Comparison of ENCODE assay signal across 1 cellular context in the genomic region with DNA sequence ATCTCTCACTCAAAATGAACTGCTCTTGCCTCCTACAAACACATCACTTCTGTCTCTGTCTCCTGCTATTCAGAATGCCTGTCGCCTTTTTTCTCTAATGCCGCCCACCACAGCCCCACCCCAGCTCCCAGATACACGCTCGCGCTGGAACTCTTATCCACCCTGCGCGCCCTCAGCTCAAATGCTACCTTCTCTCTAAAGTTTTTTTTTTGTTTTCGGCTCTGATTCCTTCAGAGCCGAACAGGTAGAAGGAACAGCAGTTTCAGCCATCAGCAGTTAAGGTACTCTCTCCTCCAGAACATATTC.
TF ChIP-seq lines count a peak whose summit lies in the region.

No MANE protein-coding gene starts in this region.

TF ChIP-seq in K562, 482 proteins besides CTCF, POLR2A, EP300 and RAD21 (continued from another document and continues in another):
- TF ChIP-seq, protein P1, sequence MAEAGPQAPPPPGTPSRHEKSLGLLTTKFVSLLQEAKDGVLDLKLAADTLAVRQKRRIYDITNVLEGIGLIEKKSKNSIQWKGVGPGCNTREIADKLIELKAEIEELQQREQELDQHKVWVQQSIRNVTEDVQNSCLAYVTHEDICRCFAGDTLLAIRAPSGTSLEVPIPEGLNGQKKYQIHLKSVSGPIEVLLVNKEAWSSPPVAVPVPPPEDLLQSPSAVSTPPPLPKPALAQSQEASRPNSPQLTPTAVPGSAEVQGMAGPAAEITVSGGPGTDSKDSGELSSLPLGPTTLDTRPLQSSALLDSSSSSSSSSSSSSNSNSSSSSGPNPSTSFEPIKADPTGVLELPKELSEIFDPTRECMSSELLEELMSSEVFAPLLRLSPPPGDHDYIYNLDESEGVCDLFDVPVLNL (CRISPR knock-in tag; IDR thresholded peaks at IDR 0.05; ENCODE audit: low read depth) = no peak
- no peak for TF ChIP-seq SPI1 (IDR thresholded peaks at IDR 0.05; ENCODE audit: borderline replicate concordance, low read depth, low read length)
- TF ChIP-seq ZSCAN29 (IDR thresholded peaks at IDR 0.05) = no peak
- TF ChIP-seq ZBED1 (IDR thresholded peaks at IDR 0.05) = no peak; the same call in none of the 2 replicates
- 0 out of 2 replicates have a peak, but pooled peaks have one; percentile 14 for TF ChIP-seq PHB2 (IDR thresholded peaks at IDR 0.05; ENCODE audit: low read depth)
- no peak for TF ChIP-seq ZNF197 (CRISPR knock-in tag; IDR thresholded peaks at IDR 0.05; ENCODE audit: low read depth)
- no peak for TF ChIP-seq FOXM1 (IDR thresholded peaks at IDR 0.05; ENCODE audit: low read depth)
- no peak for TF ChIP-seq FOXM1 (CRISPR knock-in tag; IDR thresholded peaks at IDR 0.05; ENCODE audit: low read depth)
- TF ChIP-seq, protein P2, sequence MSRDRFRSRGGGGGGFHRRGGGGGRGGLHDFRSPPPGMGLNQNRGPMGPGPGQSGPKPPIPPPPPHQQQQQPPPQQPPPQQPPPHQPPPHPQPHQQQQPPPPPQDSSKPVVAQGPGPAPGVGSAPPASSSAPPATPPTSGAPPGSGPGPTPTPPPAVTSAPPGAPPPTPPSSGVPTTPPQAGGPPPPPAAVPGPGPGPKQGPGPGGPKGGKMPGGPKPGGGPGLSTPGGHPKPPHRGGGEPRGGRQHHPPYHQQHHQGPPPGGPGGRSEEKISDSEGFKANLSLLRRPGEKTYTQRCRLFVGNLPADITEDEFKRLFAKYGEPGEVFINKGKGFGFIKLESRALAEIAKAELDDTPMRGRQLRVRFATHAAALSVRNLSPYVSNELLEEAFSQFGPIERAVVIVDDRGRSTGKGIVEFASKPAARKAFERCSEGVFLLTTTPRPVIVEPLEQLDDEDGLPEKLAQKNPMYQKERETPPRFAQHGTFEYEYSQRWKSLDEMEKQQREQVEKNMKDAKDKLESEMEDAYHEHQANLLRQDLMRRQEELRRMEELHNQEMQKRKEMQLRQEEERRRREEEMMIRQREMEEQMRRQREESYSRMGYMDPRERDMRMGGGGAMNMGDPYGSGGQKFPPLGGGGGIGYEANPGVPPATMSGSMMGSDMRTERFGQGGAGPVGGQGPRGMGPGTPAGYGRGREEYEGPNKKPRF (IDR thresholded peaks at IDR 0.05; ENCODE audit: low read depth, low read length) = no peak
- no peak for TF ChIP-seq RCOR1 (IDR thresholded peaks at IDR 0.05; ENCODE audit: borderline replicate concordance in 1 of 2, low read depth in 2 of 2, low read length in 2 of 2)
- TF ChIP-seq CSDE1 (IDR thresholded peaks at IDR 0.05) = no peak
- TF ChIP-seq ZNF445 (CRISPR knock-in tag; IDR thresholded peaks at IDR 0.05; ENCODE audit: low read depth) = no peak
- TF ChIP-seq POLR3G (IDR thresholded peaks at IDR 0.05; ENCODE audit: extremely low read depth, insufficient read length, insufficient replicate concordance) = no peak
- TF ChIP-seq CBFA2T3 (IDR thresholded peaks at IDR 0.05) = no peak
- TF ChIP-seq, protein P3, sequence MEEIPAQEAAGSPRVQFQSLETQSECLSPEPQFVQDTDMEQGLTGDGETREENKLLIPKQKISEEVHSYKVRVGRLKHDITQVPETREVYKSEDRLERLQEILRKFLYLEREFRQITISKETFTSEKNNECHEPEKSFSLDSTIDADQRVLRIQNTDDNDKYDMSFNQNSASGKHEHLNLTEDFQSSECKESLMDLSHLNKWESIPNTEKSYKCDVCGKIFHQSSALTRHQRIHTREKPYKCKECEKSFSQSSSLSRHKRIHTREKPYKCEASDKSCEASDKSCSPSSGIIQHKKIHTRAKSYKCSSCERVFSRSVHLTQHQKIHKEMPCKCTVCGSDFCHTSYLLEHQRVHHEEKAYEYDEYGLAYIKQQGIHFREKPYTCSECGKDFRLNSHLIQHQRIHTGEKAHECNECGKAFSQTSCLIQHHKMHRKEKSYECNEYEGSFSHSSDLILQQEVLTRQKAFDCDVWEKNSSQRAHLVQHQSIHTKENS (CRISPR knock-in tag; IDR thresholded peaks at IDR 0.05) = no peak
- TF ChIP-seq DNMT1 (IDR thresholded peaks at IDR 0.05) = no peak
- TF ChIP-seq KDM2B (CRISPR knock-in tag; IDR thresholded peaks at IDR 0.05) = no peak
- TF ChIP-seq RBFOX2 (IDR thresholded peaks at IDR 0.05; ENCODE audit: low read depth, low read length) = no peak
- TF ChIP-seq SIN3A (IDR thresholded peaks at IDR 0.05; ENCODE audit: borderline replicate concordance in 2 of 2, control insufficient read depth in 1 of 2, low read depth in 2 of 2, low read length in 2 of 2) = no peak
- no peak for TF ChIP-seq NR2F6 (CRISPR knock-in tag; IDR thresholded peaks at IDR 0.05)
- TF ChIP-seq TFAM (CRISPR knock-in tag; conservative IDR thresholded peaks at IDR 0.05) = no peak
- no peak for TF ChIP-seq ZZZ3 (IDR thresholded peaks at IDR 0.05)
- TF ChIP-seq, protein P4, sequence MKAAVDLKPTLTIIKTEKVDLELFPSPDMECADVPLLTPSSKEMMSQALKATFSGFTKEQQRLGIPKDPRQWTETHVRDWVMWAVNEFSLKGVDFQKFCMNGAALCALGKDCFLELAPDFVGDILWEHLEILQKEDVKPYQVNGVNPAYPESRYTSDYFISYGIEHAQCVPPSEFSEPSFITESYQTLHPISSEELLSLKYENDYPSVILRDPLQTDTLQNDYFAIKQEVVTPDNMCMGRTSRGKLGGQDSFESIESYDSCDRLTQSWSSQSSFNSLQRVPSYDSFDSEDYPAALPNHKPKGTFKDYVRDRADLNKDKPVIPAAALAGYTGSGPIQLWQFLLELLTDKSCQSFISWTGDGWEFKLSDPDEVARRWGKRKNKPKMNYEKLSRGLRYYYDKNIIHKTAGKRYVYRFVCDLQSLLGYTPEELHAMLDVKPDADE (conservative IDR thresholded peaks at IDR 0.05; ENCODE audit: control insufficient read depth, low read depth, low read length) = no peak
- TF ChIP-seq HCFC1 (IDR thresholded peaks at IDR 0.05; ENCODE audit: low read depth, low read length) = no peak
- no peak for TF ChIP-seq SRSF7 (optimal IDR thresholded peaks at IDR 0.05; ENCODE audit: low read depth, low read length)
- no peak for TF ChIP-seq NFE2L1 (tag; IDR thresholded peaks at IDR 0.05; ENCODE audit: borderline replicate concordance, low read depth)
- no peak for TF ChIP-seq MXI1 (IDR thresholded peaks at IDR 0.05; ENCODE audit: low read depth, low read length)
- no peak for TF ChIP-seq CBX2 (IDR thresholded peaks at IDR 0.05; ENCODE audit: insufficient read depth, low read length, poor library complexity, severe bottlenecking)
- TF ChIP-seq ZNF184 (CRISPR knock-in tag; IDR thresholded peaks at IDR 0.05) = no peak
- TF ChIP-seq, protein P5, sequence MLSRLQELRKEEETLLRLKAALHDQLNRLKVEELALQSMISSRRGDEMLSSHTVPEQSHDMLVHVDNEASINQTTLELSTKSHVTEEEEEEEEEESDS (CRISPR knock-in tag; IDR thresholded peaks at IDR 0.05) = no peak
- no peak for TF ChIP-seq YY1 (IDR thresholded peaks at IDR 0.05; ENCODE audit: borderline replicate concordance in 1 of 3, control insufficient read depth in 1 of 3, extremely low read depth in 1 of 3, insufficient read depth in 3 of 3, insufficient read length in 1 of 3, insufficient replicate concordance in 2 of 3, low read depth in 1 of 3, low read length in 2 of 3)
- TF ChIP-seq PCBP1 (IDR thresholded peaks at IDR 0.05; ENCODE audit: low read depth, low read length, poor library complexity, severe bottlenecking) = no peak
- TF ChIP-seq, protein P6, sequence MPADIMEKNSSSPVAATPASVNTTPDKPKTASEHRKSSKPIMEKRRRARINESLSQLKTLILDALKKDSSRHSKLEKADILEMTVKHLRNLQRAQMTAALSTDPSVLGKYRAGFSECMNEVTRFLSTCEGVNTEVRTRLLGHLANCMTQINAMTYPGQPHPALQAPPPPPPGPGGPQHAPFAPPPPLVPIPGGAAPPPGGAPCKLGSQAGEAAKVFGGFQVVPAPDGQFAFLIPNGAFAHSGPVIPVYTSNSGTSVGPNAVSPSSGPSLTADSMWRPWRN (IDR thresholded peaks at IDR 0.05; ENCODE audit: low read depth) = no peak
- no peak for TF ChIP-seq RFX5 (IDR thresholded peaks at IDR 0.05; ENCODE audit: low read depth, low read length)
- TF ChIP-seq HDAC6 (IDR thresholded peaks at IDR 0.05; ENCODE audit: low read depth, low read length) = no peak
- TF ChIP-seq, protein P7, sequence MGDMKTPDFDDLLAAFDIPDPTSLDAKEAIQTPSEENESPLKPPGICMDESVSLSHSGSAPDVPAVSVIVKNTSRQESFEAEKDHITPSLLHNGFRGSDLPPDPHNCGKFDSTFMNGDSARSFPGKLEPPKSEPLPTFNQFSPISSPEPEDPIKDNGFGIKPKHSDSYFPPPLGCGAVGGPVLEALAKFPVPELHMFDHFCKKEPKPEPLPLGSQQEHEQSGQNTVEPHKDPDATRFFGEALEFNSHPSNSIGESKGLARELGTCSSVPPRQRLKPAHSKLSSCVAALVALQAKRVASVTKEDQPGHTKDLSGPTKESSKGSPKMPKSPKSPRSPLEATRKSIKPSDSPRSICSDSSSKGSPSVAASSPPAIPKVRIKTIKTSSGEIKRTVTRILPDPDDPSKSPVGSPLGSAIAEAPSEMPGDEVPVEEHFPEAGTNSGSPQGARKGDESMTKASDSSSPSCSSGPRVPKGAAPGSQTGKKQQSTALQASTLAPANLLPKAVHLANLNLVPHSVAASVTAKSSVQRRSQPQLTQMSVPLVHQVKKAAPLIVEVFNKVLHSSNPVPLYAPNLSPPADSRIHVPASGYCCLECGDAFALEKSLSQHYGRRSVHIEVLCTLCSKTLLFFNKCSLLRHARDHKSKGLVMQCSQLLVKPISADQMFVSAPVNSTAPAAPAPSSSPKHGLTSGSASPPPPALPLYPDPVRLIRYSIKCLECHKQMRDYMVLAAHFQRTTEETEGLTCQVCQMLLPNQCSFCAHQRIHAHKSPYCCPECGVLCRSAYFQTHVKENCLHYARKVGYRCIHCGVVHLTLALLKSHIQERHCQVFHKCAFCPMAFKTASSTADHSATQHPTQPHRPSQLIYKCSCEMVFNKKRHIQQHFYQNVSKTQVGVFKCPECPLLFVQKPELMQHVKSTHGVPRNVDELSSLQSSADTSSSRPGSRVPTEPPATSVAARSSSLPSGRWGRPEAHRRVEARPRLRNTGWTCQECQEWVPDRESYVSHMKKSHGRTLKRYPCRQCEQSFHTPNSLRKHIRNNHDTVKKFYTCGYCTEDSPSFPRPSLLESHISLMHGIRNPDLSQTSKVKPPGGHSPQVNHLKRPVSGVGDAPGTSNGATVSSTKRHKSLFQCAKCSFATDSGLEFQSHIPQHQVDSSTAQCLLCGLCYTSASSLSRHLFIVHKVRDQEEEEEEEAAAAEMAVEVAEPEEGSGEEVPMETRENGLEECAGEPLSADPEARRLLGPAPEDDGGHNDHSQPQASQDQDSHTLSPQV (IDR thresholded peaks at IDR 0.05) = no peak
- TF ChIP-seq, protein P8, sequence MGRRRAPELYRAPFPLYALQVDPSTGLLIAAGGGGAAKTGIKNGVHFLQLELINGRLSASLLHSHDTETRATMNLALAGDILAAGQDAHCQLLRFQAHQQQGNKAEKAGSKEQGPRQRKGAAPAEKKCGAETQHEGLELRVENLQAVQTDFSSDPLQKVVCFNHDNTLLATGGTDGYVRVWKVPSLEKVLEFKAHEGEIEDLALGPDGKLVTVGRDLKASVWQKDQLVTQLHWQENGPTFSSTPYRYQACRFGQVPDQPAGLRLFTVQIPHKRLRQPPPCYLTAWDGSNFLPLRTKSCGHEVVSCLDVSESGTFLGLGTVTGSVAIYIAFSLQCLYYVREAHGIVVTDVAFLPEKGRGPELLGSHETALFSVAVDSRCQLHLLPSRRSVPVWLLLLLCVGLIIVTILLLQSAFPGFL (CRISPR knock-in tag; IDR thresholded peaks at IDR 0.05) = no peak
- TF ChIP-seq NR4A1 (CRISPR knock-in tag; IDR thresholded peaks at IDR 0.05) = no peak
- TF ChIP-seq NR4A1 (tag; IDR thresholded peaks at IDR 0.05) = no peak
- no peak for TF ChIP-seq TEAD2 (tag; IDR thresholded peaks at IDR 0.05)
- TF ChIP-seq TEAD4 (IDR thresholded peaks at IDR 0.05; ENCODE audit: low read length) = no peak
- no peak for TF ChIP-seq TEAD4 (CRISPR knock-in tag; IDR thresholded peaks at IDR 0.05; ENCODE audit: borderline replicate concordance)
- no peak for TF ChIP-seq CBFA2T2 (conservative IDR thresholded peaks at IDR 0.05)
- no peak for TF ChIP-seq SIRT6 (IDR thresholded peaks at IDR 0.05; ENCODE audit: low read depth, low read length)
- no peak for TF ChIP-seq C11orf30 (IDR thresholded peaks at IDR 0.05; ENCODE audit: low read depth)
- peak; percentile 52; the same call in 1 of the 2 replicates for TF ChIP-seq LEF1 (IDR thresholded peaks at IDR 0.05)
- TF ChIP-seq ZNF124 (CRISPR knock-in tag; IDR thresholded peaks at IDR 0.05) = no peak
- no peak for TF ChIP-seq PRPF4 (IDR thresholded peaks at IDR 0.05; ENCODE audit: insufficient read depth, low read depth, low read length, poor library complexity, severe bottlenecking)
- TF ChIP-seq, protein P9, sequence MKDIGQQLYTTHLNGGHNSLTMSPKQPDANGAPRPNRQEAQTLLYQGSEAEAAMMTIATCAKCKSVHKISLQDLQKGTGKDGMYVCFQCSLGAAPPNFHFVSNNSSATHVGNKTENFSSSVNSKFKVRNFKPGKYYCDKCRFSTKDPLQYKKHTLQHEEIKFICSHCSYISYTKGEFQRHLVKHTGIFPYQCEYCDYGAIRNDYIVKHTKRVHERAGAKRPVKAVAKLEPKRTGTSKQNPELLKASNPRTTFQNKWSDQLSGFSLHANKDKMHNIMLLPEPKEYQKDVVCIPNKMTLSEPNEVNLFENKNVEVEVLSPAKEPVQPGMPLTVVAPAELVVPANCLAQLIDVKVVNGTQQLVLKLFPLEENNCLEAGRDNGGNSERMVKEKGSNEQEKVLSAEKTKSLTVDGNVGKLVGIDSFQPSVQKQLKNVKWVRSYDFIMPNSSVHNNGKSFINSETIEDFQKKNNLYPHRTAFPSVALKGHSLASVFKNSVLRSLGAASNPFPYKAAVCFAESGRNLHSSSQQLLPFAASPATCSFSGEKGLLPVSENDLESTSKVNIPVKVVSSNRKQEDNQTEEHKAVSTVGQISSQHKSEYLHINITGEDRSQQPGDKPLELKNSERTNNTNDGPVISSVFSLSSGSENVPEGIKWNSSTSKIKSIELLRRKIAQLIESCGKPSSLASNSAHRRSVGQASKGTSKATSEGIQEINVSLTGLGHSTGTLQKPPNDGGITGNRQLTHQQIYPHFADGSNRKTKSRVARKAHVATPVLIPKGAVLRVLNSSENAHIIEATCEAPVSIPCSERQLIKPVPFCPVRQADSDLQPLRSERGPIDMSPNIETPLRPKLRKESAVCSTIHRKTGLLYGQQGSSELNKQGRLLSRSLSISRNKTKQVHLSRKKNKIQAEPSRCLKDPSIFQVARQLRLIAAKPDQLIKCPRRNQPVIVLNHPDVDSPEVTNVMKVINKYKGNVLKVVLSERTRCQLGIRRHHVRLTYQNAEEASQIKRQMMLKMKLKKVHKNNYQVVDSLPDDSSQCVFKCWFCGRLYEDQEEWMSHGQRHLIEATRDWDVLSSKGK (CRISPR knock-in tag; IDR thresholded peaks at IDR 0.05) = no peak
- TF ChIP-seq STAG1 (CRISPR knock-in tag; IDR thresholded peaks at IDR 0.05; ENCODE audit: borderline replicate concordance) = no peak
- TF ChIP-seq SMARCA5 (IDR thresholded peaks at IDR 0.05) = 0 out of 2 replicates have a peak, but pooled peaks have one; percentile 42
- TF ChIP-seq HDAC1 (IDR thresholded peaks at IDR 0.05) = peak in 1 of 2 experiments; percentile 32; a peak in 1 of 4 replicates
- no peak for TF ChIP-seq ADNP (tag; IDR thresholded peaks at IDR 0.05)
- no peak for TF ChIP-seq FOXA3 (CRISPR knock-in tag; conservative IDR thresholded peaks at IDR 0.05 in 1 of 2, IDR thresholded peaks at IDR 0.05 in 1 of 2)
